ENCODE assay signal across 24 cellular contexts in the genomic region with DNA sequence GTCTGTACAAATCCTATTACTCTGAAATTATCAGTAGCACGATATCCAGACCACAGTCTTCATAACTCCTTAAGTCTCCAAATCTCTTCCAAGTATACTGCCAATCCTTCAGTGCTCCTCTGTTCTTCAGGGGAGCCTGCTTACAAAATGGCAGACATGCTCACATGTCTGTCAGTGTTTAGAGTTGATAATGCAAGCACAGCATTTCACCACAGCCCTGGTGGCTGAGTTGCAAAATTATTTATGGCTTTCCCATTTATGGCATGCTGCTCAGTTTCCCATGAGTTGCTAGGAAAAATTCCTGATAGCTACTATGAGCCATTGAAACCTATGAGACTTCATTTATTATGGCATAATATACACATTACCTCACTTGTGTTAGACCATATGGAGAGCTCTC.
"Had no signal": no experiment of that assay in that cellular context is flagged by ENCODE, and none has a peak within 500 bp of the region (broad histone marks: within the 10 kb centered on the region; RNA-seq: fewer than 3 reads in every experiment).

No MANE protein-coding gene starts in this region.

- H3K4me3 Mint-ChIP-seq: activated CD4-positive, alpha-beta memory T cell treated with anti-CD3 and anti-CD28 coated beads, Interleukin-2, amount 10 ng/mL, durations not matched to agents 7 days and 5 days; activated naive CD4-positive, alpha-beta T cell treated with anti-CD3 and anti-CD28 coated beads, Interleukin-2, amount 10 ng/mL, durations not matched to agents 7 days and 5 days; activated T-cell treated with anti-CD3 and anti-CD28 coated beads, Interleukin-2, amount 50 U/mL, for 72 hours; effector memory CD8-positive, alpha-beta T cell; mesothelial cell of epicardium; natural killer cell; T-helper 17 cell; type B pancreatic cell had no signal

- DNase-seq: activated CD4-positive, alpha-beta memory T cell treated with anti-CD3 and anti-CD28 coated beads, Interleukin-2, amount 10 ng/mL, durations not matched to agents 7 days and 5 days; activated CD4-positive, alpha-beta T cell treated with anti-CD3 and anti-CD28 coated beads for 48 hours; activated effector memory CD4-positive, alpha-beta T cell treated with Interleukin-2 at 50 U/mL for 16 hours; activated naive CD4-positive, alpha-beta T cell treated with anti-CD3 and anti-CD28 coated beads, Interleukin-2, amount 10 ng/mL, durations not matched to agents 7 days and 5 days; activated T-cell treated with anti-CD3 and anti-CD28 coated beads, Interleukin-2, amount 50 U/mL, for 72 hours; central memory CD4-positive, alpha-beta T cell; effector memory CD8-positive, alpha-beta T cell; foreskin melanocyte; kidney glomerular epithelial cell; left lung; natural killer cell; spleen; stimulated activated CD4-positive, alpha-beta T cell treated with anti-CD3 and anti-CD28 coated beads, Interleukin-4, amount 100 ng/mL, for 1 hour; stimulated activated naive CD4-positive, alpha-beta T cell treated with Interleukin-2 at 50 U/mL for 16 hours; T-helper 17 cell had no signal

- ATAC-seq: activated T-cell treated with anti-CD3 and anti-CD28 coated beads, Interleukin-2, amount 50 U/mL, for 72 hours; effector memory CD8-positive, alpha-beta T cell; left lung; natural killer cell; T-helper 17 cell had no signal

- H3K4me1 Mint-ChIP-seq: activated CD4-positive, alpha-beta memory T cell treated with anti-CD3 and anti-CD28 coated beads, Interleukin-2, amount 10 ng/mL, durations not matched to agents 7 days and 5 days; activated naive CD4-positive, alpha-beta T cell treated with anti-CD3 and anti-CD28 coated beads, Interleukin-2, amount 10 ng/mL, durations not matched to agents 7 days and 5 days; natural killer cell; T-helper 17 cell had no signal

- H3K27me3 Mint-ChIP-seq: activated CD4-positive, alpha-beta memory T cell treated with anti-CD3 and anti-CD28 coated beads, Interleukin-2, amount 10 ng/mL, durations not matched to agents 7 days and 5 days; activated naive CD4-positive, alpha-beta T cell treated with anti-CD3 and anti-CD28 coated beads, Interleukin-2, amount 10 ng/mL, durations not matched to agents 7 days and 5 days; brain; effector memory CD8-positive, alpha-beta T cell; progenitor cell of endocrine pancreas; T-helper 17 cell; type B pancreatic cell had no signal

- H3K36me3 Mint-ChIP-seq: activated naive CD4-positive, alpha-beta T cell treated with anti-CD3 and anti-CD28 coated beads, Interleukin-2, amount 10 ng/mL, durations not matched to agents 7 days and 5 days; natural killer cell; type B pancreatic cell had no signal

- H3K4me3 ChIP-seq: esophagus muscularis mucosa, hepatocyte, left lung, lung, spleen, thoracic aorta, vagina had no signal

- H3K27ac Mint-ChIP-seq: activated CD4-positive, alpha-beta memory T cell treated with anti-CD3 and anti-CD28 coated beads, Interleukin-2, amount 10 ng/mL, durations not matched to agents 7 days and 5 days; activated naive CD4-positive, alpha-beta T cell treated with anti-CD3 and anti-CD28 coated beads, Interleukin-2, amount 10 ng/mL, durations not matched to agents 7 days and 5 days; activated T-cell treated with anti-CD3 and anti-CD28 coated beads, Interleukin-2, amount 50 U/mL, for 72 hours; effector memory CD8-positive, alpha-beta T cell; mesothelial cell of epicardium; natural killer cell; progenitor cell of endocrine pancreas; T-helper 17 cell; type B pancreatic cell had no signal
